ENCODE assay signal across 19 cellular contexts in genomic region chr14:95331708-95332408, GRCh38.
"Had no signal": no experiment of that assay in that cellular context is flagged by ENCODE, and none has a peak within 500 bp of the region (broad histone marks: within the 10 kb centered on the region; RNA-seq: fewer than 3 reads in every experiment).

No MANE protein-coding gene starts in this region.

- H3K27ac Mint-ChIP-seq: activated CD4-positive, alpha-beta T cell treated with anti-CD3 and anti-CD28 coated beads for 36 hours; activated CD8-positive, alpha-beta T cell treated with anti-CD3 and anti-CD28 coated beads for 36 hours; activated naive CD8-positive, alpha-beta T cell had no signal

- H3K9ac ChIP-seq: SK-N-SH had no signal

- H3K27ac ChIP-seq: RWPE1, SJCRH30, WERI-Rb-1 had no signal

- H3K4me1 Mint-ChIP-seq: activated CD4-positive, alpha-beta T cell treated with anti-CD3 and anti-CD28 coated beads for 36 hours had no signal

- H3K4me3 ChIP-seq: Peyer's patch, SJCRH30 had no signal

- H3K36me3 ChIP-seq: Peyer's patch, SJCRH30, WERI-Rb-1 had no signal

- H3K9me3 ChIP-seq: Peyer's patch, SJCRH30, SK-N-SH had no signal

- H3K4me2 ChIP-seq: SK-N-SH had no signal

- H3K9me3 Mint-ChIP-seq: activated CD8-positive, alpha-beta T cell treated with anti-CD3 and anti-CD28 coated beads for 36 hours had no signal

- DNase-seq: activated CD4-positive, alpha-beta T cell treated with anti-CD3 and anti-CD28 coated beads for 36 hours; activated CD8-positive, alpha-beta memory T cell treated with anti-CD3 and anti-CD28 coated beads, Interleukin-2, amount 50 U/mL, for 4 hours; activated CD8-positive, alpha-beta T cell treated with anti-CD3 and anti-CD28 coated beads for 36 hours; activated naive CD4-positive, alpha-beta T cell treated with Interleukin-2 at 50 U/mL for 16 hours; central memory CD4-positive, alpha-beta T cell; MM.1S; NCI-H1105; NCI-H1436; NCI-H1694 treated with DMSO at 0.1 percent for 48 hours; NCI-H2029 treated with DMSO at 0.1 percent for 48 hours; NCI-H510A treated with DMSO at 0.1 percent for 48 hours; Peyer's patch; Right ventricle myocardium superior; SJCRH30; SK-N-SH; T-helper 1 cell; WERI-Rb-1 had no signal

- H3K36me3 Mint-ChIP-seq: activated naive CD8-positive, alpha-beta T cell had no signal

- H3K27me3 ChIP-seq: Peyer's patch, SJCRH30 had no signal

- ATAC-seq: activated CD4-positive, alpha-beta T cell treated with anti-CD3 and anti-CD28 coated beads for 36 hours; activated CD8-positive, alpha-beta T cell treated with anti-CD3 and anti-CD28 coated beads for 36 hours had no signal

- H3K4me3 Mint-ChIP-seq: activated CD4-positive, alpha-beta T cell treated with anti-CD3 and anti-CD28 coated beads for 36 hours; activated CD8-positive, alpha-beta T cell treated with anti-CD3 and anti-CD28 coated beads for 36 hours; activated naive CD8-positive, alpha-beta T cell had no signal
